In the genomic region with DNA sequence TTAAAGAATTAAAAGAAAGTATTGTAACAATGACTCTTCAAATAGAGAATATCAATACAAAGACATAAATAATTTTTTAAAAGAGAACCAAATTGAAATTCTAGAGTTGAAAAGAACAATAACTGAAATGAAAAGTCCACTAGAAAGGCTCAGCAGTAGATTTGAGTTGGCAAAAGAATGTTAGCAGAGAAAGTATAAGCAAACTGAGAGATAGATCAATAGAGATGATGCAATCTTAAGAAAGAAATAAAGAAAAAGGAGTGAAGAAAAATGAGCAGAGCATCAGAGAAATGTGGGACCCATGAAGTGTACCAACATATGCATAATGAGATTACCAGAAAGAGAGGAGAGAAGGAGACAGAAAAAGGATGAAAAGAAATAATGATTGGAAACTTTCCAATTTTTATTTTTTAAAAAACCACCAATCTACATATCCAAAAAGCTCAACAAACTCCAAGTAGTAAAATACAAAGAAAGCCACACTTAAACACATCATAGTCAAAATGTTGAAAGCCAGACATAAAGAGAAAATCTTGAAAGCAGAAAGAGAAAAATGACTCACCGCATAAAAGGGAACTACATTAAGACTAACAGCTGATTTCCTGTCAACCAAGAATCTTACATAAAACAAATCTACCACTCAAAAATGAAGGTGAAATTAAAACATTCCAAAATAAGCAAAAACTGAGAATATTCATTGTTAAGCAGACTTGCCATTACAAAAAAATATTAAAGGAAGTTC, we compare ENCODE assay signal across 19 cellular contexts. TPM values are rescaled to one million over a fixed set of nuclear protein-coding genes. Genes with fewer than 3 reads are reported as not detected.
DNase-seq lines count a peak whose midpoint lies in the region; ATAC-seq and TF ChIP-seq lines count a peak whose summit lies in the region.
"Had no signal": no experiment of that assay in that cellular context is flagged by ENCODE, and none has a peak within 500 bp of the region (broad histone marks: within the 10 kb centered on the region; RNA-seq: fewer than 3 reads in every experiment).

No MANE protein-coding gene starts in this region.

- H3K18ac ChIP-seq in IMR-90 (ENCODE audit: low read depth, low read length) = no peak overlapping the region

- CTCF ChIA-PET in activated CD8-positive, alpha-beta T cell treated with anti-CD3 and anti-CD28 coated beads for 36 hours (lab: Charles Lee) = interaction anchor here (2.3 to 3.3 kb wide), 2 partner anchors 25 to 29 kb away, joined by 11 to 15 read pairs; no protein-coding TSS in a partner anchor
- CTCF ChIA-PET in activated CD8-positive, alpha-beta T cell treated with anti-CD3 and anti-CD28 coated beads, Interleukin-2, amount 10 ng/mL, durations not matched to agents 7 days and 5 days (lab: Charles Lee) = interaction anchor here (0.9 to 1.3 kb wide), 4 partner anchors 22 to 60 kb away, joined by 3 to 8 read pairs (median 4); no protein-coding TSS in a partner anchor
- CTCF ChIA-PET in IMR-90 (lab: Yijun Ruan, JAX) = interaction anchor here (0.7 kb wide), 1 partner anchor 498 kb away, joined by 4 read pairs; no protein-coding TSS in a partner anchor

- no peak overlapping the region for H3K56ac ChIP-seq in IMR-90 (ENCODE audit: extremely low read depth, insufficient read depth, low read length)

- no peak overlapping the region for H3K23ac ChIP-seq in IMR-90 (ENCODE audit: low read depth, low read length)

- dilution Hi-C loops in IMR-90 (cut with HindIII; ENCODE audit: low sequenced_read_pairs, unreplicated experiment) = no loop called here

- no peak overlapping the region for H4K91ac ChIP-seq in IMR-90 (ENCODE audit: insufficient read depth, low read depth, low read length)

- H3K27me3 ChIP-seq in IMR-90 (ENCODE audit: control insufficient read depth, insufficient read depth, low read length) (peaks cover 28% of the 10 kb centered on the region), tibial nerve (peaks cover 0 to 18% of the 10 kb centered on the region in 2 donors)

- no peak overlapping the region for H3K27ac ChIP-seq in IMR-90 (ENCODE audit: insufficient read depth, low read length)
- no peak overlapping the region for H3K27ac ChIP-seq in tibial nerve
- H3K27ac ChIP-seq: SJCRH30, stomach had no signal

- H2AK5ac ChIP-seq in IMR-90 (ENCODE audit: low read depth, low read length) = no peak overlapping the region

- H3K36me3 ChIP-seq in IMR-90 (ENCODE audit: control insufficient read depth, insufficient read depth, low read length) (no peaks in the 10 kb centered on the region), tibial nerve (no peaks in the 10 kb centered on the region)
- H3K36me3 ChIP-seq: SJCRH30, stomach had no signal

- DNase-seq in activated CD8-positive, alpha-beta T cell treated with anti-CD3 and anti-CD28 coated beads for 36 hours = no peak
- DNase-seq in activated CD8-positive, alpha-beta T cell treated with anti-CD3 and anti-CD28 coated beads, Interleukin-2, amount 10 ng/mL, durations not matched to agents 7 days and 5 days = no peak
- DNase-seq in IMR-90 (no peak), T-helper 17 cell (no peak), fibroblast of peridontal ligament (ENCODE audit: extremely low read depth) (peak; percentile 5), cerebellar nuclear complex (lab: John Stamatoyannopoulos, UW) (no peak), AG08396 (ENCODE audit: low spot score) (no peak), tibial nerve (ENCODE audit: low spot score in 2 of 2) (no peak)
- DNase-seq: ACHN; effector CD4-positive, alpha-beta T cell; hippocampal formation; mesenchymal stem cell; NCI-H1694; SJCRH30; stimulated activated CD4-positive, alpha-beta T cell treated with anti-CD3 and anti-CD28 coated beads, Interleukin-12 subunit alpha, Interleukin-12 subunit beta, amount 100 ng/mL, for 4 hours; stomach had no signal

- H2BK15ac ChIP-seq in IMR-90 (ENCODE audit: low read depth, low read length) = no peak overlapping the region

- POLR2A ChIA-PET in activated CD8-positive, alpha-beta T cell treated with anti-CD3 and anti-CD28 coated beads for 36 hours (lab: Charles Lee) = no interaction called here
- POLR2A ChIA-PET in activated CD8-positive, alpha-beta T cell treated with anti-CD3 and anti-CD28 coated beads, Interleukin-2, amount 10 ng/mL, durations not matched to agents 7 days and 5 days (lab: Charles Lee) = no interaction called here
- POLR2A ChIA-PET in IMR-90 (lab: Charles Lee; ENCODE audit: unreplicated experiment) = no interaction called here

- peaks cover 7% of the 10 kb centered on the region for H3K27me3 Mint-ChIP-seq in activated CD8-positive, alpha-beta T cell treated with anti-CD3 and anti-CD28 coated beads for 36 hours
- no peaks in the 10 kb centered on the region for H3K27me3 Mint-ChIP-seq in activated CD8-positive, alpha-beta T cell treated with anti-CD3 and anti-CD28 coated beads, Interleukin-2, amount 10 ng/mL, durations not matched to agents 7 days and 5 days (ENCODE audit: low read depth)
- no peaks in the 10 kb centered on the region for H3K27me3 Mint-ChIP-seq in T-helper 17 cell

- no TSS peak for BruUV-seq in IMR-90 (replicated peaks; lab: Mats Ljungman, UMichigan)

- peaks cover 16% of the 10 kb centered on the region for H3K4me1 Mint-ChIP-seq in activated CD8-positive, alpha-beta T cell treated with anti-CD3 and anti-CD28 coated beads for 36 hours (ENCODE audit: low read depth)
- H3K4me1 Mint-ChIP-seq in activated CD8-positive, alpha-beta T cell treated with anti-CD3 and anti-CD28 coated beads, Interleukin-2, amount 10 ng/mL, durations not matched to agents 7 days and 5 days (ENCODE audit: low read depth) = peaks cover 7% of the 10 kb centered on the region
- H3K4me1 Mint-ChIP-seq in T-helper 17 cell = no peaks in the 10 kb centered on the region

- no peak for TF ChIP-seq RAD21 in IMR-90 (IDR thresholded peaks at IDR 0.05; ENCODE audit: low read length)

- H3K27ac Mint-ChIP-seq in activated CD8-positive, alpha-beta T cell treated with anti-CD3 and anti-CD28 coated beads for 36 hours = peak overlapping the region; percentile 83
- no peak overlapping the region for H3K27ac Mint-ChIP-seq in activated CD8-positive, alpha-beta T cell treated with anti-CD3 and anti-CD28 coated beads, Interleukin-2, amount 10 ng/mL, durations not matched to agents 7 days and 5 days
- no peak overlapping the region for H3K27ac Mint-ChIP-seq in T-helper 17 cell

- no peaks in the 10 kb centered on the region for H3K79me1 ChIP-seq in IMR-90 (ENCODE audit: low read depth in 1 of 2, low read length in 2 of 2)

- no peak overlapping the region for H4K8ac ChIP-seq in IMR-90 (ENCODE audit: low read depth in 2 of 2, low read length in 2 of 2)

- H2AK9ac ChIP-seq in IMR-90 (replicated peaks; ENCODE audit: low read depth, low read length, poor library complexity) = no peak overlapping the region

- no peaks in the 10 kb centered on the region for H4K20me1 ChIP-seq in IMR-90 (ENCODE audit: insufficient read depth, low read length)

- H3K9me3 ChIP-seq in IMR-90 (ENCODE audit: control insufficient read depth, insufficient read depth, low read length) (peaks cover 2% of the 10 kb centered on the region; the same call in 1 of the 2 replicates), T-helper 17 cell (ENCODE audit: control insufficient read depth, low read length, poor library complexity, severe bottlenecking) (no peaks in the 10 kb centered on the region), tibial nerve (peaks cover 0 to 33% (median 4%) of the 10 kb centered on the region in 4 donors)
- H3K9me3 ChIP-seq: SJCRH30 had no signal

- no peaks in the 10 kb centered on the region for H3K9me1 ChIP-seq in IMR-90 (ENCODE audit: insufficient read depth, low read length)

- intact Hi-C loops in activated CD8-positive, alpha-beta T cell treated with anti-CD3 and anti-CD28 coated beads for 36 hours (cut with micrococcal nuclease) = no loop called here
- intact Hi-C loops in IMR-90 (cut with micrococcal nuclease) = no loop called here

- TF ChIP-seq EP300 in tibial nerve (IDR thresholded peaks at IDR 0.05) = no peak

- no peak overlapping the region for H4K5ac ChIP-seq in IMR-90 (ENCODE audit: low read depth, low read length)

- ATAC-seq in activated CD8-positive, alpha-beta T cell treated with anti-CD3 and anti-CD28 coated beads for 36 hours = peak; percentile 37
- no peak for ATAC-seq in activated CD8-positive, alpha-beta T cell treated with anti-CD3 and anti-CD28 coated beads, Interleukin-2, amount 10 ng/mL, durations not matched to agents 7 days and 5 days
- no peak for ATAC-seq in IMR-90 (ENCODE audit: low read depth)
- ATAC-seq in T-helper 17 cell = peak; percentile 40

- no peak overlapping the region for H3K4me2 ChIP-seq in IMR-90 (ENCODE audit: low read depth, low read length)

- peaks cover 3% of the 10 kb centered on the region for H3K36me3 Mint-ChIP-seq in activated CD8-positive, alpha-beta T cell treated with anti-CD3 and anti-CD28 coated beads for 36 hours (ENCODE audit: low read depth)
- peaks cover 45% of the 10 kb centered on the region for H3K36me3 Mint-ChIP-seq in activated CD8-positive, alpha-beta T cell treated with anti-CD3 and anti-CD28 coated beads, Interleukin-2, amount 10 ng/mL, durations not matched to agents 7 days and 5 days (ENCODE audit: low read depth)
- peaks cover 6% of the 10 kb centered on the region for H3K36me3 Mint-ChIP-seq in T-helper 17 cell (ENCODE audit: low read depth)

- H3K4me3 ChIP-seq in IMR-90 (ENCODE audit: insufficient read depth, low read depth, low read length) (no peak overlapping the region), tibial nerve (no peak overlapping the region)
- H3K4me3 ChIP-seq: SJCRH30, stomach had no signal

- no peak overlapping the region for H2BK5ac ChIP-seq in IMR-90 (ENCODE audit: low read depth, low read length, poor library complexity, severe bottlenecking)

- H3K9ac ChIP-seq in IMR-90 (ENCODE audit: low read depth, low read length) = no peak overlapping the region

- TF ChIP-seq CTCF in activated CD8-positive, alpha-beta T cell treated with anti-CD3 and anti-CD28 coated beads for 36 hours (IDR thresholded peaks at IDR 0.05) = no peak
- no peak for TF ChIP-seq CTCF in IMR-90 (conservative IDR thresholded peaks at IDR 0.05; ENCODE audit: low read depth, low read length)
- TF ChIP-seq CTCF in tibial nerve (IDR thresholded peaks at IDR 0.05) = no peak

- H3K4me1 ChIP-seq in IMR-90 (ENCODE audit: control insufficient read depth, insufficient read depth, low read length) = no peaks in the 10 kb centered on the region
- no peaks in the 10 kb centered on the region for H3K4me1 ChIP-seq in tibial nerve
- H3K4me1 ChIP-seq: SJCRH30 had no signal

- in situ Hi-C loops in IMR-90 (cut with MboI; ENCODE audit: low sequenced_read_pairs) = no loop called here

- no peak overlapping the region for H3K4ac ChIP-seq in IMR-90 (ENCODE audit: low read depth, low read length)

- H2BK120ac ChIP-seq in IMR-90 (ENCODE audit: low read depth, low read length) = no peak overlapping the region

- H3K14ac ChIP-seq in IMR-90 (replicated peaks; ENCODE audit: low read depth, low read length) = no peak overlapping the region

- no peak overlapping the region for H3K4me3 Mint-ChIP-seq in activated CD8-positive, alpha-beta T cell treated with anti-CD3 and anti-CD28 coated beads for 36 hours
- no peak overlapping the region for H3K4me3 Mint-ChIP-seq in activated CD8-positive, alpha-beta T cell treated with anti-CD3 and anti-CD28 coated beads, Interleukin-2, amount 10 ng/mL, durations not matched to agents 7 days and 5 days
- H3K4me3 Mint-ChIP-seq in T-helper 17 cell = no peak overlapping the region

- peaks cover 24% of the 10 kb centered on the region for H3K9me3 Mint-ChIP-seq in activated CD8-positive, alpha-beta T cell treated with anti-CD3 and anti-CD28 coated beads for 36 hours
- H3K9me3 Mint-ChIP-seq in activated CD8-positive, alpha-beta T cell treated with anti-CD3 and anti-CD28 coated beads, Interleukin-2, amount 10 ng/mL, durations not matched to agents 7 days and 5 days (ENCODE audit: insufficient read depth) = peaks cover 26% of the 10 kb centered on the region

- no CpG with 5 or more reads among the region's 1 CpG for WGBS in IMR-90 (ENCODE audit: extremely low coverage in 2 of 2, insufficient read length in 1 of 2), 2 experiments
- WGBS in tibial nerve, 2 donors = 84 to 87% methylated on average over 1 of the region's 1 CpG

- H2AFZ ChIP-seq in IMR-90 (replicated peaks; ENCODE audit: low read length, poor library complexity) = no peak overlapping the region

- no peak overlapping the region for H2BK20ac ChIP-seq in IMR-90 (ENCODE audit: low read depth, low read length)

- no peak for TF ChIP-seq POLR2A in IMR-90 (IDR thresholded peaks at IDR 0.05; ENCODE audit: low read depth, low read length)
- TF ChIP-seq POLR2A in tibial nerve (IDR thresholded peaks at IDR 0.05) = no peak

RNA-seq across cellular contexts. Expression of a gene that starts 20.9 kb away (rescaled TPM):
- total RNA-seq in activated CD8-positive, alpha-beta T cell treated with anti-CD3 and anti-CD28 coated beads for 36 hours = 1 to 10 TPM; 2.5 to 2.9 TPM
- total RNA-seq in activated CD8-positive, alpha-beta T cell treated with anti-CD3 and anti-CD28 coated beads, Interleukin-2, amount 10 ng/mL, durations not matched to agents 7 days and 5 days = 10 to 100 TPM; 44.1 to 48.2 TPM
- total RNA-seq in IMR-90 (2012; rRNA removed) (not detected in 2 replicates), T-helper 17 cell (10 to 100 TPM; 31.7 to 37.1 TPM), tibial nerve (10 to 100 TPM; 14.2 to 71.4 (median 17.2) TPM)
- not detected in 2 replicates for polyA plus RNA-seq in IMR-90 (2012; rRNA removed)
- not detected in 2 replicates for polyA plus RNA-seq in IMR-90 (2012; cell fraction: cytosol; rRNA removed)
- not detected in 2 replicates for polyA plus RNA-seq in IMR-90 (2012; cell fraction: nucleus; rRNA removed; ENCODE audit: low replicate concordance)
- total RNA-seq: H1, pulmonary artery endothelial cell, SJCRH30 had no signal
- polyA plus RNA-seq: neural cell had no signal

RNA-seq across cellular contexts. Expression of a gene that starts 31.8 kb away (rescaled TPM):
- total RNA-seq in activated CD8-positive, alpha-beta T cell treated with anti-CD3 and anti-CD28 coated beads for 36 hours = under 1 TPM; 0.16 to 0.29 TPM
- total RNA-seq in activated CD8-positive, alpha-beta T cell treated with anti-CD3 and anti-CD28 coated beads, Interleukin-2, amount 10 ng/mL, durations not matched to agents 7 days and 5 days = 1 to 10 TPM; 1.4 TPM
- total RNA-seq in IMR-90 (2012; rRNA removed) = not detected in 2 replicates
- polyA plus RNA-seq in IMR-90 (2012; rRNA removed) = not detected in 2 replicates
- polyA plus RNA-seq in IMR-90 (2012; cell fraction: cytosol; rRNA removed) = not detected in 2 replicates
- not detected in 2 replicates for polyA plus RNA-seq in IMR-90 (2012; cell fraction: nucleus; rRNA removed; ENCODE audit: low replicate concordance)
- 1 to 10 TPM; 5.1 to 8.0 TPM for total RNA-seq in T-helper 17 cell
- total RNA-seq in tibial nerve = 10 to 100 TPM in 2 of 4 donors, 1 to 10 TPM in 2; 5.7 to 14.3 (median 10.8) TPM
- total RNA-seq: H1, SJCRH30 had no signal
- polyA plus RNA-seq: H1, neural cell had no signal

Comparison
In these comparisons a context has a peak if more than half of its experiments do, and no peak if none do; other contexts are left out.
1. ATAC-seq: peak in activated CD8-positive, alpha-beta T cell treated with anti-CD3 and anti-CD28 coated beads for 36 hours (single experiment) and T-helper 17 cell (single experiment); none in activated CD8-positive, alpha-beta T cell treated with anti-CD3 and anti-CD28 coated beads, Interleukin-2, amount 10 ng/mL, durations not matched to agents 7 days and 5 days (single experiment) and IMR-90 (single experiment).